ENCODE assay signal across 8 cellular contexts in the genomic region with DNA sequence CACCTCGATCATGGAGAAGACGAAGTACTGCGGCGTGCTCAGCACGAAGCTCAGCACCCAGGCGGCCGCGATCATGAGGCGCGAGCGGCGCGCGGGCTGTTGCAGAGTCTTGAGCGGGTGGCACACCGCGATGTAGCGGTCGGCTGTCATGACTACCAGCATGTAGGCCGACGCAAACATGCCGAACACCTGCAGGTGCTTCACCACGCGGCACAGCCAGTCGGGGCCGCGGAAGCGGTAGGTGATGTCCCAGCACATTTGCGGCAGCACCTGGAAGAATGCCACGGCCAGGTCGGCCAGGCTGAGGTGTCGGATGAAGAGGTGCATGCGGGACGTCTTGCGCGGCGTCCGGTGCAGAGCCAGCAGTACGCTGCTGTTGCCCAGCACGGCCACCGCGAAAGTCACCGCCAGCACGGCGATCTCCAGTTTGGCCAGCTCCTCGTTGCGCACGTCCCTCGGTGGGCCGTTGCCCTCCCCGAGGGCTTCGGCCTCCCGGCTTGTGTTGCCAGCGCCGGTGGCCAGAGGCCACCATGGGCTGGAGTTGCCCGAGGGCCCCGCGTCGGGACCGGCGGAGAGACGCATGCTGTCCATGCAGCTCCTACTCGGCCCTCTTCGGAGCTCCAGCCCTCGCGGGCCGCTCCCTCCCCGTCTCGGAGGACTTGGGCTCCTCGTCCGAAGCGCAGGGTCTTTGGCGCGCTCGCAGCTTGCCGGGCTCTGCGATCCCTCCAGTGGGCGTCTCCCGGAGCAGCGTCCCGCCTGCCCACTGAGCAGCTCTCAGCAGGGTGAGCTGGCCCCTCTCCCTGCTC. TPM values are rescaled to one million over a fixed set of nuclear protein-coding genes. Genes with fewer than 3 reads are reported as not detected.
A peak's percentile ranks its signal among the peaks of the same experiment; 100 is the strongest.
DNase-seq lines count a peak whose midpoint lies in the region; ATAC-seq and TF ChIP-seq lines count a peak whose summit lies in the region.

No MANE protein-coding gene starts in this region.

- no peaks in the 10 kb centered on the region for H3K9me3 ChIP-seq in HUES48 (ENCODE audit: control insufficient read depth, insufficient read depth, low read length)
- peaks cover 3% of the 10 kb centered on the region for H3K9me3 ChIP-seq in adipocyte (ENCODE audit: control insufficient read depth, low read length)
- peaks cover 5% of the 10 kb centered on the region; the same call in 1 of the 2 replicates for H3K9me3 ChIP-seq in iPS-20b (ENCODE audit: insufficient read depth, low read depth, low read length)
- H3K9me3 ChIP-seq in smooth muscle cell (replicated peaks; ENCODE audit: low read depth) = no peaks in the 10 kb centered on the region
- no peaks in the 10 kb centered on the region for H3K9me3 ChIP-seq in PC-9 (ENCODE audit: insufficient read depth, low read depth)

- H3K79me2 ChIP-seq in smooth muscle cell (ENCODE audit: low read depth) (no peaks in the 10 kb centered on the region), PC-9 (ENCODE audit: low read depth) (no peaks in the 10 kb centered on the region)

- H3K9me2 ChIP-seq in PC-9 (ENCODE audit: insufficient read depth) = 0 out of 2 replicates have a peak, but pooled peaks cover 7% of the 10 kb centered on the region

- POLR2A ChIA-PET in PC-9 (lab: Charles Lee; ENCODE audit: unreplicated experiment) = no interaction called here

- ATAC-seq in GM18517 (IDR thresholded peaks at IDR 0.05; ENCODE audit: unreplicated experiment) = no peak

- no peaks in the 10 kb centered on the region for H4K20me1 ChIP-seq in smooth muscle cell (ENCODE audit: low read depth)
- no peaks in the 10 kb centered on the region for H4K20me1 ChIP-seq in PC-9 (ENCODE audit: insufficient read depth)

- 3% methylated on average over 81 of the region's 81 CpGs for WGBS in smooth muscle cell (ENCODE audit: low lambda C conversion rate)

- H3K4me3 ChIP-seq in HUES48 (ENCODE audit: low read depth, low read length) (peak overlapping the region; percentile 61), adipocyte (ENCODE audit: low read length) (peak overlapping the region; percentile 85), iPS-20b (ENCODE audit: low read length) (peak overlapping the region; percentile 83), smooth muscle cell (peak overlapping the region; percentile 44), PC-9 (no peak overlapping the region)

- intact Hi-C loops in PC-9 (cut with micrococcal nuclease; ENCODE audit: unreplicated experiment) = no loop called here

- no peaks in the 10 kb centered on the region for H3K36me3 ChIP-seq in HUES48 (ENCODE audit: control insufficient read depth, insufficient read depth, low read length)
- H3K36me3 ChIP-seq in adipocyte (ENCODE audit: control insufficient read depth, insufficient read depth, low read length, severe bottlenecking) = peaks cover 7% of the 10 kb centered on the region
- no peaks in the 10 kb centered on the region for H3K36me3 ChIP-seq in iPS-20b (ENCODE audit: insufficient read depth, low read depth, low read length)
- no peaks in the 10 kb centered on the region for H3K36me3 ChIP-seq in smooth muscle cell (ENCODE audit: low read depth)
- no peaks in the 10 kb centered on the region for H3K36me3 ChIP-seq in PC-9 (ENCODE audit: low read depth)

- peaks cover 70% of the 10 kb centered on the region for H3K27me3 ChIP-seq in HUES48 (ENCODE audit: control insufficient read depth, insufficient read depth, low read length)
- H3K27me3 ChIP-seq in adipocyte (replicated peaks; ENCODE audit: control insufficient read depth, insufficient read depth, low read length) = peaks cover 25% of the 10 kb centered on the region
- peaks cover 72% of the 10 kb centered on the region for H3K27me3 ChIP-seq in iPS-20b (ENCODE audit: insufficient read depth, low read length)
- H3K27me3 ChIP-seq in smooth muscle cell (ENCODE audit: low read depth) = peaks cover 75% of the 10 kb centered on the region
- H3K27me3 ChIP-seq in PC-9 (ENCODE audit: insufficient read depth, low read depth) = no peaks in the 10 kb centered on the region

- H3K4me2 ChIP-seq in smooth muscle cell (peak overlapping the region; percentile 85), PC-9 (no peak overlapping the region)

- H2AFZ ChIP-seq in smooth muscle cell (ENCODE audit: low read depth) (peak overlapping the region; percentile 76), PC-9 (no peak overlapping the region)

- TF ChIP-seq CTCF in smooth muscle cell (IDR thresholded peaks at IDR 0.05; ENCODE audit: borderline replicate concordance, insufficient read depth, poor library complexity, severe bottlenecking) = no peak
- TF ChIP-seq CTCF in PC-9 (conservative IDR thresholded peaks at IDR 0.05) = no peak

- DNase-seq in adipocyte (ENCODE audit: low read depth) = peak; percentile 10
- no peak for DNase-seq in smooth muscle cell (lab: John Stamatoyannopoulos, UW; ENCODE audit: unreplicated experiment)
- no peak for DNase-seq in NCI-H2171 treated with DMSO at 0.1 percent for 48 hours (lab: John Stamatoyannopoulos, UW)
- no peak for DNase-seq in PC-9
- no peak for DNase-seq in cerebellum (ENCODE audit: low spot score)

- H3K9ac ChIP-seq in HUES48 (ENCODE audit: low read depth, low read length) (no peak overlapping the region), adipocyte (ENCODE audit: low read length) (peak overlapping the region; percentile 83), iPS-20b (ENCODE audit: low read depth, low read length) (peak overlapping the region; percentile 40; the same call in 1 of the 2 replicates), smooth muscle cell (ENCODE audit: low read depth) (no peak overlapping the region)

- no TSS peak for BruUV-seq in PC-9 (replicated peaks; lab: Mats Ljungman, UMichigan)

- H3F3A ChIP-seq in smooth muscle cell (ENCODE audit: low read depth) (no peaks in the 10 kb centered on the region), PC-9 (ENCODE audit: insufficient read depth, low read depth) (no peaks in the 10 kb centered on the region)

- H3K4me1 ChIP-seq in HUES48 (ENCODE audit: control insufficient read depth, insufficient read depth, low read length) (peaks cover 4% of the 10 kb centered on the region; the same call in 1 of the 2 replicates), adipocyte (ENCODE audit: control insufficient read depth, insufficient read depth, low read length) (peaks cover 15% of the 10 kb centered on the region), iPS-20b (ENCODE audit: insufficient read depth, low read length) (no peaks in the 10 kb centered on the region), smooth muscle cell (ENCODE audit: low read depth) (peaks cover 11% of the 10 kb centered on the region), PC-9 (replicated peaks; ENCODE audit: insufficient read depth) (no peaks in the 10 kb centered on the region)

- H3K27ac ChIP-seq in HUES48 (ENCODE audit: low read depth, low read length) (no peak overlapping the region), iPS-20b (ENCODE audit: low read length) (no peak overlapping the region), smooth muscle cell (ENCODE audit: low read depth) (no peak overlapping the region), PC-9 (no peak overlapping the region)

- CTCF ChIA-PET in PC-9 (lab: Charles Lee) = interaction anchor here (0.5 kb wide), 1 partner anchor 1019 kb away, joined by 5 read pairs; no protein-coding TSS in a partner anchor

RNA-seq across cellular contexts. Expression of a gene that starts 0.5 kb away (rescaled TPM):
- total RNA-seq in smooth muscle cell (not detected in 2 replicates), PC-9 (2021) (not detected in 2 replicates), cerebellum (1.9 TPM)
- polyA plus RNA-seq in smooth muscle cell = not detected in 2 replicates

Comparison
In these comparisons a context has a peak if more than half of its experiments do, and no peak if none do; other contexts are left out.
1. H3K9ac ChIP-seq: peak in adipocyte (single experiment) and iPS-20b (single experiment); none in HUES48 (single experiment) and smooth muscle cell (single experiment).